ENCODE assay signal across 8 cellular contexts in genomic region chr15:89750560-89751542, GRCh38. TPM values are rescaled to one million over a fixed set of nuclear protein-coding genes. Genes with fewer than 3 reads are reported as not detected.
DNase-seq lines count a peak whose midpoint lies in the region; ATAC-seq and TF ChIP-seq lines count a peak whose summit lies in the region.

Gene MESP1, minus strand, starts transcription at chr15:89751249. Its CDS starts 18 bp downstream, at chr15:89751231.

- H3K27me3 ChIP-seq in thoracic aorta (replicated peaks; ENCODE audit: insufficient read depth): no peaks in the 10 kb centered on the region

- TF ChIP-seq CTCF in NB4 (IDR thresholded peaks at IDR 0.05; ENCODE audit: low read depth, low read length): peak; percentile 65
- TF ChIP-seq CTCF in glutamatergic neuron (IDR thresholded peaks at IDR 0.05; ENCODE audit: partially characterized antibody, unreplicated experiment): peak; percentile 78
- peak; percentile 77 for TF ChIP-seq CTCF in osteocyte (IDR thresholded peaks at IDR 0.05)
- TF ChIP-seq CTCF in thoracic aorta (IDR thresholded peaks at IDR 0.05): peak; percentile 88

- peak within 1 kb of the TSS; percentile 32 for H3K4me3 ChIP-seq in NB4 (ENCODE audit: low read depth, low read length)
- H3K4me3 ChIP-seq in thoracic aorta: peak within 1 kb of the TSS; percentile 81

- no peak within 1 kb of the TSS for H3K27ac ChIP-seq in thoracic aorta

- no peaks in the 10 kb centered on the region for H3K36me3 Mint-ChIP-seq in activated naive CD4-positive, alpha-beta T cell treated with anti-CD3 and anti-CD28 coated beads, Interleukin-2, amount 50 U/mL, for 24 hours
- no peaks in the 10 kb centered on the region for H3K36me3 Mint-ChIP-seq in glutamatergic neuron (ENCODE audit: unreplicated experiment)
- H3K36me3 Mint-ChIP-seq in osteocyte (ENCODE audit: unreplicated experiment): no peaks in the 10 kb centered on the region

- no peaks in the 10 kb centered on the region for H3K9me3 ChIP-seq in thoracic aorta

- peaks cover 5 to 15% of the 10 kb centered on the region in 2 donors for H3K4me1 ChIP-seq in thoracic aorta (ENCODE audit: control insufficient read depth in 1 of 2, low read depth in 2 of 2)

- peaks cover 5% of the 10 kb centered on the region for H3K27me3 Mint-ChIP-seq in activated naive CD4-positive, alpha-beta T cell treated with anti-CD3 and anti-CD28 coated beads, Interleukin-2, amount 50 U/mL, for 24 hours
- peaks cover 8% of the 10 kb centered on the region for H3K27me3 Mint-ChIP-seq in glutamatergic neuron (ENCODE audit: unreplicated experiment)
- no peaks in the 10 kb centered on the region for H3K27me3 Mint-ChIP-seq in osteocyte (ENCODE audit: unreplicated experiment)

- H3K4me1 Mint-ChIP-seq in activated naive CD4-positive, alpha-beta T cell treated with anti-CD3 and anti-CD28 coated beads, Interleukin-2, amount 50 U/mL, for 24 hours: peaks cover 4% of the 10 kb centered on the region
- no peaks in the 10 kb centered on the region for H3K4me1 Mint-ChIP-seq in glutamatergic neuron (ENCODE audit: low read depth, unreplicated experiment)
- peaks cover 13% of the 10 kb centered on the region for H3K4me1 Mint-ChIP-seq in osteocyte (ENCODE audit: unreplicated experiment)

- TF ChIP-seq POLR2A in GM10847 (IDR thresholded peaks at IDR 0.05; ENCODE audit: extremely low read depth, insufficient read length) (peak; percentile 45), NB4 (IDR thresholded peaks at IDR 0.05; ENCODE audit: extremely low read depth, insufficient read length) (peak; percentile 81)

- H3K36me3 ChIP-seq in thoracic aorta: no peaks in the 10 kb centered on the region

- H3K27ac Mint-ChIP-seq in activated naive CD4-positive, alpha-beta T cell treated with anti-CD3 and anti-CD28 coated beads, Interleukin-2, amount 50 U/mL, for 24 hours: peak within 1 kb of the TSS; percentile 81
- H3K27ac Mint-ChIP-seq in glutamatergic neuron (ENCODE audit: unreplicated experiment): no peak within 1 kb of the TSS
- H3K27ac Mint-ChIP-seq in osteocyte (ENCODE audit: unreplicated experiment): no peak within 1 kb of the TSS

- ATAC-seq in HG02588 (IDR thresholded peaks at IDR 0.05; ENCODE audit: unreplicated experiment) (peak; percentile 94), thoracic aorta (ENCODE audit: insufficient number of reproducible peaks, low FRiP score, low read depth) (peak; percentile 51)

- peak; percentile 94 for DNase-seq in NB4 (ENCODE audit: low read depth)
- peak; percentile 92 for DNase-seq in SK-N-DZ (ENCODE audit: low spot score)
- peak; percentile 96 for DNase-seq in glutamatergic neuron
- peak; percentile 98 for DNase-seq in osteocyte (ENCODE audit: extremely low spot score, unreplicated experiment)
- DNase-seq in thoracic aorta (ENCODE audit: low spot score): peak; percentile 71

- peak within 1 kb of the TSS; percentile 84 for H3K4me3 Mint-ChIP-seq in activated naive CD4-positive, alpha-beta T cell treated with anti-CD3 and anti-CD28 coated beads, Interleukin-2, amount 50 U/mL, for 24 hours
- no peak within 1 kb of the TSS for H3K4me3 Mint-ChIP-seq in glutamatergic neuron (ENCODE audit: unreplicated experiment)
- peak within 1 kb of the TSS; percentile 63 for H3K4me3 Mint-ChIP-seq in osteocyte (ENCODE audit: unreplicated experiment)

- no peaks in the 10 kb centered on the region for H3K9me3 Mint-ChIP-seq in activated naive CD4-positive, alpha-beta T cell treated with anti-CD3 and anti-CD28 coated beads, Interleukin-2, amount 50 U/mL, for 24 hours
- H3K9me3 Mint-ChIP-seq in glutamatergic neuron (ENCODE audit: unreplicated experiment) (no peaks in the 10 kb centered on the region), osteocyte (ENCODE audit: unreplicated experiment) (no peaks in the 10 kb centered on the region)

RNA-seq across cellular contexts. Expression of gene MESP1, which starts in this region (rescaled TPM):
- 0.16 and 1.2 TPM in 2 replicates for polyA plus RNA-seq in SK-N-DZ (2014; cell fraction: cytosol; rRNA removed)
- polyA plus RNA-seq in SK-N-DZ (2014; cell fraction: nucleus; rRNA removed): 0.58 and 1.0 TPM in 2 replicates
- total RNA-seq in glutamatergic neuron (ENCODE audit: unreplicated experiment): 1.1 TPM
- total RNA-seq in osteocyte: 2.1 and 2.2 TPM in 2 replicates
- total RNA-seq in thoracic aorta: under 1 TPM in 1 of 2 donors, not detected in 1; 0.95 TPM

Comparison
In these comparisons a context has a peak if more than half of its experiments do, and no peak if none do; other contexts are left out.
1. Peak in DNase-seq, ATAC-seq and H3K4me3 ChIP-seq in thoracic aorta; RNA of the gene not detected or under 1 TPM.